14 cellular contexts compared by ENCODE assay signal in genomic region chr2:211454684-211455083, GRCh38.
DNase-seq lines count a peak whose midpoint lies in the region; ATAC-seq, FAIRE-seq and TF ChIP-seq lines count a peak whose summit lies in the region.
"Had no signal": no experiment of that assay in that cellular context is flagged by ENCODE, and none has a peak within 500 bp of the region (broad histone marks: within the 10 kb centered on the region; RNA-seq: fewer than 3 reads in every experiment).

No MANE protein-coding gene starts in this region.

- peaks cover 15% of the 10 kb centered on the region for H3K36me3 Mint-ChIP-seq in brain
- H3K36me3 Mint-ChIP-seq in activated CD4-positive, alpha-beta memory T cell treated with anti-CD3 and anti-CD28 coated beads, Interleukin-2, amount 10 ng/mL, durations not matched to agents 7 days and 5 days (ENCODE audit: low read depth) = no peaks in the 10 kb centered on the region

- H3K27me3 ChIP-seq in HUES64 (ENCODE audit: insufficient read depth, low read length) (no peaks in the 10 kb centered on the region), pancreas (no peaks in the 10 kb centered on the region)
- H3K27me3 ChIP-seq: transverse colon had no signal

- H3K4me3 ChIP-seq in HUES64 (ENCODE audit: low read length) (no peak overlapping the region), pancreas (no peak overlapping the region)
- H3K4me3 ChIP-seq: mucosa of descending colon, transverse colon had no signal

- WGBS in HUES64 = 60% methylated on average over 6 of the region's 6 CpGs
- WGBS in pancreas, 2 donors = 7 to 13% methylated on average over 6 of the region's 6 CpGs

- peak overlapping the region; percentile 42 to 79 (median 66) for H3K4me3 Mint-ChIP-seq in brain
- no peak overlapping the region for H3K4me3 Mint-ChIP-seq in activated CD4-positive, alpha-beta memory T cell treated with anti-CD3 and anti-CD28 coated beads, Interleukin-2, amount 10 ng/mL, durations not matched to agents 7 days and 5 days
- H3K4me3 Mint-ChIP-seq: activated naive CD8-positive, alpha-beta T cell treated with anti-CD3 and anti-CD28 coated beads, Interleukin-2, amount 50 U/mL, for 24 hours; activated T-cell treated with anti-CD3 and anti-CD28 coated beads, Interleukin-2, amount 50 U/mL, for 24 hours had no signal

- H3K4me1 ChIP-seq in HUES64 (ENCODE audit: insufficient read depth, low read length) = peaks cover 10% of the 10 kb centered on the region
- H3K4me1 ChIP-seq in pancreas = no peaks in the 10 kb centered on the region
- H3K4me1 ChIP-seq: transverse colon had no signal

- no peaks in the 10 kb centered on the region for H3K36me3 ChIP-seq in HUES64 (ENCODE audit: insufficient read depth, low read length)
- no peaks in the 10 kb centered on the region for H3K36me3 ChIP-seq in pancreas
- H3K36me3 ChIP-seq: transverse colon had no signal

- H3K27me3 Mint-ChIP-seq in brain = peaks cover 9% of the 10 kb centered on the region
- H3K27me3 Mint-ChIP-seq in activated CD4-positive, alpha-beta memory T cell treated with anti-CD3 and anti-CD28 coated beads, Interleukin-2, amount 10 ng/mL, durations not matched to agents 7 days and 5 days = no peaks in the 10 kb centered on the region
- H3K27me3 Mint-ChIP-seq: activated naive CD8-positive, alpha-beta T cell treated with anti-CD3 and anti-CD28 coated beads, Interleukin-2, amount 50 U/mL, for 24 hours; activated T-cell treated with anti-CD3 and anti-CD28 coated beads, Interleukin-2, amount 50 U/mL, for 24 hours had no signal

- FAIRE-seq in pancreas (lab: Jason Lieb, UNC) = no peak

- intact Hi-C loops in pancreas (cut with DNase I) = no loop called here

- DNase-seq in NCI-H1930 (lab: John Stamatoyannopoulos, UW) = peak; percentile 56 to 63
- DNase-seq in pancreas = peak in 1 of 6 donors; percentile 7
- no peak for DNase-seq in activated CD4-positive, alpha-beta memory T cell treated with anti-CD3 and anti-CD28 coated beads, Interleukin-2, amount 10 ng/mL, durations not matched to agents 7 days and 5 days
- DNase-seq: activated CD4-positive, alpha-beta T cell treated with anti-CD3 and anti-CD28 coated beads for 4 hours; activated T-cell treated with anti-CD3 and anti-CD28 coated beads, Interleukin-2, amount 50 U/mL, for 24 hours; NCI-H524 treated with DMSO at 0.1 percent for 48 hours had no signal

- H3K9me3 Mint-ChIP-seq in brain = peaks cover 0 to 11% (median 4%) of the 10 kb centered on the region in 5 experiments
- no peaks in the 10 kb centered on the region for H3K9me3 Mint-ChIP-seq in activated CD4-positive, alpha-beta memory T cell treated with anti-CD3 and anti-CD28 coated beads, Interleukin-2, amount 10 ng/mL, durations not matched to agents 7 days and 5 days
- H3K9me3 Mint-ChIP-seq: activated naive CD8-positive, alpha-beta T cell treated with anti-CD3 and anti-CD28 coated beads, Interleukin-2, amount 50 U/mL, for 24 hours; activated T-cell treated with anti-CD3 and anti-CD28 coated beads, Interleukin-2, amount 50 U/mL, for 24 hours had no signal

- CTCF ChIA-PET in activated CD4-positive, alpha-beta memory T cell treated with anti-CD3 and anti-CD28 coated beads, Interleukin-2, amount 10 ng/mL, durations not matched to agents 7 days and 5 days (lab: Charles Lee) = interaction anchor here (0.9 to 2.8 kb wide), 12 partner anchors 8 to 1113 kb away, joined by 3 to 16 read pairs (median 4); no protein-coding TSS in a partner anchor

- H3K9ac ChIP-seq in HUES64 (ENCODE audit: low read depth, low read length) = no peak overlapping the region

- peak overlapping the region; percentile 29 to 97 (median 84) for H3K27ac Mint-ChIP-seq in brain
- H3K27ac Mint-ChIP-seq in activated CD4-positive, alpha-beta memory T cell treated with anti-CD3 and anti-CD28 coated beads, Interleukin-2, amount 10 ng/mL, durations not matched to agents 7 days and 5 days = no peak overlapping the region
- H3K27ac Mint-ChIP-seq: activated naive CD8-positive, alpha-beta T cell treated with anti-CD3 and anti-CD28 coated beads, Interleukin-2, amount 50 U/mL, for 24 hours; activated T-cell treated with anti-CD3 and anti-CD28 coated beads, Interleukin-2, amount 50 U/mL, for 24 hours had no signal

- no peak for TF ChIP-seq CTCF in brain (conservative IDR thresholded peaks at IDR 0.05)
- TF ChIP-seq CTCF in pancreas (IDR thresholded peaks at IDR 0.05) = no peak

- peak in 3 of 4 donors; percentile 46 to 69 (median 59) for ATAC-seq in pancreas
- no peak for ATAC-seq in GM18520 (IDR thresholded peaks at IDR 0.05; ENCODE audit: unreplicated experiment)
- no peak for ATAC-seq in HG03354 (IDR thresholded peaks at IDR 0.05; ENCODE audit: poor library complexity, severe bottlenecking, unreplicated experiment)
- ATAC-seq: activated naive CD8-positive, alpha-beta T cell treated with anti-CD3 and anti-CD28 coated beads, Interleukin-2, amount 50 U/mL, for 24 hours had no signal

- peaks cover 32% of the 10 kb centered on the region for H3K4me1 Mint-ChIP-seq in brain
- H3K4me1 Mint-ChIP-seq in activated CD4-positive, alpha-beta memory T cell treated with anti-CD3 and anti-CD28 coated beads, Interleukin-2, amount 10 ng/mL, durations not matched to agents 7 days and 5 days = no peaks in the 10 kb centered on the region
- H3K4me1 Mint-ChIP-seq: activated naive CD8-positive, alpha-beta T cell treated with anti-CD3 and anti-CD28 coated beads, Interleukin-2, amount 50 U/mL, for 24 hours had no signal

- POLR2A ChIA-PET in activated CD4-positive, alpha-beta memory T cell treated with anti-CD3 and anti-CD28 coated beads, Interleukin-2, amount 10 ng/mL, durations not matched to agents 7 days and 5 days (lab: Charles Lee) = no interaction called here

- H3K27ac ChIP-seq in HUES64 (ENCODE audit: low read depth, low read length) = peak overlapping the region; percentile 10; the same call in 1 of the 2 replicates
- H3K27ac ChIP-seq in pancreas = no peak overlapping the region
- H3K27ac ChIP-seq: RWPE1, transverse colon had no signal

- H3K9me3 ChIP-seq in HUES64 (ENCODE audit: insufficient read depth, low read depth, low read length) (no peaks in the 10 kb centered on the region), pancreas (no peaks in the 10 kb centered on the region)
- H3K9me3 ChIP-seq: mucosa of descending colon, transverse colon had no signal

Comparison
In these comparisons a context has a peak if more than half of its experiments do, and no peak if none do; other contexts are left out.
1. ATAC-seq: peak in pancreas (3 of 4); none in GM18520 (single experiment) and HG03354 (single experiment).